8 cellular contexts compared by ENCODE assay signal in genomic region chr1:36222481-36223372, GRCh38. TPM values are rescaled to one million over a fixed set of nuclear protein-coding genes. Genes with fewer than 3 reads are reported as not detected.
DNase-seq lines count a peak whose midpoint lies in the region; ATAC-seq lines count a peak whose summit lies in the region.

No MANE protein-coding gene starts in this region.

- H3K9me3 ChIP-seq in iPS-18a (ENCODE audit: control insufficient read depth, low read depth, low read length) (no peaks in the 10 kb centered on the region), subcutaneous abdominal adipose tissue (ENCODE audit: control insufficient read depth in 5 of 5, low read length in 5 of 5) (no peaks in the 10 kb centered on the region)

- CTCF ChIA-PET in activated CD4-positive, alpha-beta memory T cell treated with anti-CD3 and anti-CD28 coated beads, Interleukin-2, amount 10 ng/mL, durations not matched to agents 7 days and 5 days (lab: Charles Lee) = interaction anchor here (0.7 to 3.8 kb wide), 8 partner anchors 21 to 146 kb away, joined by 3 to 46 read pairs (median 4); partner anchors contain the start of gene TRAPPC3

- H3K4me3 ChIP-seq in iPS-18a (ENCODE audit: low read length) = peak overlapping the region; percentile 99
- H3K4me3 ChIP-seq in subcutaneous abdominal adipose tissue (ENCODE audit: low read depth in 1 of 5, low read length in 5 of 5) = peak overlapping the region; percentile 72 to 97 (median 93)

- H3K9me3 Mint-ChIP-seq in T-helper 2 cell treated with Interferon-gamma antibody and Interleukin-4, amounts not matched to agents 5 μg/mL and 100 μg/mL, for 36 hours = no peaks in the 10 kb centered on the region
- no peaks in the 10 kb centered on the region for H3K9me3 Mint-ChIP-seq in activated CD4-positive, alpha-beta memory T cell treated with anti-CD3 and anti-CD28 coated beads, Interleukin-2, amount 10 ng/mL, durations not matched to agents 7 days and 5 days

- POLR2A ChIA-PET in activated CD4-positive, alpha-beta memory T cell treated with anti-CD3 and anti-CD28 coated beads, Interleukin-2, amount 10 ng/mL, durations not matched to agents 7 days and 5 days (lab: Charles Lee) = interaction anchor here (0.7 to 4.5 kb wide), 25 partner anchors 9 to 1256 kb away, joined by 3 to 72 read pairs (median 6); partner anchors contain the start of genes CLSPN, LSM10, MAP7D1 and SH3D21

- H3K27ac Mint-ChIP-seq in T-helper 2 cell treated with Interferon-gamma antibody and Interleukin-4, amounts not matched to agents 5 μg/mL and 100 μg/mL, for 36 hours = peak overlapping the region; percentile 100
- peak overlapping the region; percentile 99 for H3K27ac Mint-ChIP-seq in activated CD4-positive, alpha-beta memory T cell treated with anti-CD3 and anti-CD28 coated beads, Interleukin-2, amount 10 ng/mL, durations not matched to agents 7 days and 5 days

- peak overlapping the region; percentile 89 for H3K9ac ChIP-seq in iPS-18a (ENCODE audit: low read length)
- H3K9ac ChIP-seq in subcutaneous abdominal adipose tissue (ENCODE audit: low read length in 5 of 5) = peak overlapping the region in 4 of 5 donors; percentile 69 to 95 (median 80)

- DNase-seq in T-helper 2 cell treated with Interferon-gamma antibody and Interleukin-4, amounts not matched to agents 5 μg/mL and 100 μg/mL, for 36 hours (ENCODE audit: low spot score) = no peak
- DNase-seq in T-helper 2 cell (no peak), GM19238 (ENCODE audit: insufficient read length, low spot score) (no peak), NCI-H748 treated with DMSO at 0.1 percent for 48 hours (lab: John Stamatoyannopoulos, UW) (no peak)
- no peak for DNase-seq in activated CD4-positive, alpha-beta memory T cell treated with anti-CD3 and anti-CD28 coated beads, Interleukin-2, amount 10 ng/mL, durations not matched to agents 7 days and 5 days

- H3K4me1 ChIP-seq in iPS-18a (ENCODE audit: control insufficient read depth, low read depth, low read length) (peaks cover 7% of the 10 kb centered on the region), subcutaneous abdominal adipose tissue (ENCODE audit: control insufficient read depth in 5 of 5, insufficient read depth in 5 of 5, low read length in 5 of 5) (peaks cover 8 to 38% (median 34%) of the 10 kb centered on the region in 5 donors)

- H3K27me3 Mint-ChIP-seq in T-helper 2 cell treated with Interferon-gamma antibody and Interleukin-4, amounts not matched to agents 5 μg/mL and 100 μg/mL, for 36 hours (ENCODE audit: low read depth) = no peaks in the 10 kb centered on the region
- H3K27me3 Mint-ChIP-seq in activated CD4-positive, alpha-beta memory T cell treated with anti-CD3 and anti-CD28 coated beads, Interleukin-2, amount 10 ng/mL, durations not matched to agents 7 days and 5 days = no peaks in the 10 kb centered on the region

- no peak for ATAC-seq in HG02938 (IDR thresholded peaks at IDR 0.05; ENCODE audit: unreplicated experiment)

- peak overlapping the region; percentile 33 for H3K27ac ChIP-seq in iPS-18a (ENCODE audit: low read length)
- peak overlapping the region; percentile 99 for H3K27ac ChIP-seq in subcutaneous abdominal adipose tissue (ENCODE audit: low read depth, low read length)

- H3K36me3 Mint-ChIP-seq in T-helper 2 cell treated with Interferon-gamma antibody and Interleukin-4, amounts not matched to agents 5 μg/mL and 100 μg/mL, for 36 hours (ENCODE audit: low read depth) = peaks cover 26% of the 10 kb centered on the region
- peaks cover 27% of the 10 kb centered on the region for H3K36me3 Mint-ChIP-seq in activated CD4-positive, alpha-beta memory T cell treated with anti-CD3 and anti-CD28 coated beads, Interleukin-2, amount 10 ng/mL, durations not matched to agents 7 days and 5 days (ENCODE audit: low read depth)

- no peaks in the 10 kb centered on the region for H3K27me3 ChIP-seq in iPS-18a (ENCODE audit: control insufficient read depth, insufficient read depth, low read length)
- no peaks in the 10 kb centered on the region for H3K27me3 ChIP-seq in subcutaneous abdominal adipose tissue (ENCODE audit: control insufficient read depth in 5 of 5, insufficient read depth in 4 of 5, low read length in 5 of 5)

- H3K36me3 ChIP-seq in iPS-18a (ENCODE audit: control insufficient read depth, low read depth, low read length) = peaks cover 7% of the 10 kb centered on the region
- H3K36me3 ChIP-seq in subcutaneous abdominal adipose tissue (ENCODE audit: control insufficient read depth in 5 of 5, insufficient read depth in 5 of 5, low read length in 5 of 5) = peaks cover 0 to 5% (median 3%) of the 10 kb centered on the region in 5 donors

- peaks cover 25% of the 10 kb centered on the region for H3K4me1 Mint-ChIP-seq in T-helper 2 cell treated with Interferon-gamma antibody and Interleukin-4, amounts not matched to agents 5 μg/mL and 100 μg/mL, for 36 hours (ENCODE audit: low read depth)
- peaks cover 29% of the 10 kb centered on the region for H3K4me1 Mint-ChIP-seq in activated CD4-positive, alpha-beta memory T cell treated with anti-CD3 and anti-CD28 coated beads, Interleukin-2, amount 10 ng/mL, durations not matched to agents 7 days and 5 days

- H3K4me3 Mint-ChIP-seq in T-helper 2 cell treated with Interferon-gamma antibody and Interleukin-4, amounts not matched to agents 5 μg/mL and 100 μg/mL, for 36 hours = peak overlapping the region; percentile 93
- H3K4me3 Mint-ChIP-seq in activated CD4-positive, alpha-beta memory T cell treated with anti-CD3 and anti-CD28 coated beads, Interleukin-2, amount 10 ng/mL, durations not matched to agents 7 days and 5 days = peak overlapping the region; percentile 94

RNA-seq across cellular contexts. Expression of gene THRAP3, which starts 1.5 kb away (rescaled TPM):
- 100 to 1,000 TPM; 128 to 133 TPM for total RNA-seq in activated CD4-positive, alpha-beta memory T cell treated with anti-CD3 and anti-CD28 coated beads, Interleukin-2, amount 10 ng/mL, durations not matched to agents 7 days and 5 days
